19 cellular contexts compared by ENCODE assay signal in genomic region chr7:42096262-42096661, GRCh38.
A peak's percentile ranks its signal among the peaks of the same experiment; 100 is the strongest.
DNase-seq lines count a peak whose midpoint lies in the region; ATAC-seq and TF ChIP-seq lines count a peak whose summit lies in the region.
"Had no signal": no experiment of that assay in that cellular context is flagged by ENCODE, and none has a peak within 500 bp of the region (broad histone marks: within the 10 kb centered on the region; RNA-seq: fewer than 3 reads in every experiment).

No MANE protein-coding gene starts in this region.

- CTCF ChIA-PET in AG04450 (lab: Charles Lee) = interaction anchor here (1.1 kb wide), 1 partner anchor 156 kb away, joined by 3 read pairs; no protein-coding TSS in a partner anchor

- H3K4me3 Mint-ChIP-seq in osteocyte (ENCODE audit: unreplicated experiment) = no peak overlapping the region
- H3K4me3 Mint-ChIP-seq in naive thymus-derived CD8-positive, alpha-beta T cell = no peak overlapping the region
- H3K4me3 Mint-ChIP-seq: activated naive CD4-positive, alpha-beta T cell treated with anti-CD3 and anti-CD28 coated beads for 36 hours; stimulated activated effector memory CD8-positive, alpha-beta T cell treated with anti-CD3 and anti-CD28 coated beads, Interleukin-12 subunit alpha, Interleukin-12 subunit beta, amount 100 ng/mL, for 72 hours had no signal

- no peak overlapping the region for H3K4me3 ChIP-seq in AG04450 (ENCODE audit: low read depth, low read length)
- H3K4me3 ChIP-seq in NT2/D1 (ENCODE audit: insufficient read length, low read depth) = no peak overlapping the region
- no peak overlapping the region for H3K4me3 ChIP-seq in gastroesophageal sphincter
- H3K4me3 ChIP-seq: tibial artery had no signal

- WGBS in gastroesophageal sphincter (ENCODE audit: low coverage in 1 of 2), 2 donors = 58 to 80% methylated on average over 1 to 5 of the region's 8 CpGs

- peak overlapping the region; percentile 62 for H3K27ac Mint-ChIP-seq in osteocyte (ENCODE audit: unreplicated experiment)
- no peak overlapping the region for H3K27ac Mint-ChIP-seq in naive thymus-derived CD8-positive, alpha-beta T cell
- H3K27ac Mint-ChIP-seq: activated naive CD4-positive, alpha-beta T cell treated with anti-CD3 and anti-CD28 coated beads for 36 hours; stimulated activated effector memory CD8-positive, alpha-beta T cell treated with anti-CD3 and anti-CD28 coated beads, Interleukin-12 subunit alpha, Interleukin-12 subunit beta, amount 100 ng/mL, for 72 hours had no signal

- no peaks in the 10 kb centered on the region for H3K27me3 Mint-ChIP-seq in osteocyte (ENCODE audit: unreplicated experiment)
- H3K27me3 Mint-ChIP-seq in naive thymus-derived CD8-positive, alpha-beta T cell = peaks cover 0 to 19% (median 2%) of the 10 kb centered on the region in 5 donors

- H3K27me3 ChIP-seq in AG04450 (ENCODE audit: control insufficient read depth, insufficient read depth, low read length) (no peaks in the 10 kb centered on the region), NT2/D1 (ENCODE audit: insufficient read depth, insufficient read length) (no peaks in the 10 kb centered on the region), gastroesophageal sphincter (no peaks in the 10 kb centered on the region)
- H3K27me3 ChIP-seq: foreskin keratinocyte, tibial artery had no signal

- H3K4me1 Mint-ChIP-seq in osteocyte (ENCODE audit: unreplicated experiment) = peaks cover 58% of the 10 kb centered on the region
- H3K4me1 Mint-ChIP-seq in naive thymus-derived CD8-positive, alpha-beta T cell = no peaks in the 10 kb centered on the region
- H3K4me1 Mint-ChIP-seq: stimulated activated effector memory CD8-positive, alpha-beta T cell treated with anti-CD3 and anti-CD28 coated beads, Interleukin-12 subunit alpha, Interleukin-12 subunit beta, amount 100 ng/mL, for 72 hours had no signal

- peak overlapping the region; percentile 53 for H3K9ac ChIP-seq in NT2/D1 (ENCODE audit: insufficient read length, low read depth)

- no peaks in the 10 kb centered on the region for H3K9me3 Mint-ChIP-seq in osteocyte (ENCODE audit: unreplicated experiment)
- H3K9me3 Mint-ChIP-seq in naive thymus-derived CD8-positive, alpha-beta T cell = peaks cover 0 to 13% (median 0%) of the 10 kb centered on the region in 9 donors
- H3K9me3 Mint-ChIP-seq: activated naive CD4-positive, alpha-beta T cell treated with anti-CD3 and anti-CD28 coated beads for 36 hours; stimulated activated effector memory CD8-positive, alpha-beta T cell treated with anti-CD3 and anti-CD28 coated beads, Interleukin-12 subunit alpha, Interleukin-12 subunit beta, amount 100 ng/mL, for 72 hours had no signal

- peak overlapping the region; percentile 70 for H3K27ac ChIP-seq in AG04450 (ENCODE audit: low read depth, low read length)
- peak overlapping the region in 3 of 4 donors; percentile 66 to 72 (median 71) for H3K27ac ChIP-seq in gastroesophageal sphincter
- H3K27ac ChIP-seq: foreskin keratinocyte, tibial artery had no signal

- H3K36me3 ChIP-seq in NT2/D1 (ENCODE audit: insufficient read depth, insufficient read length, low read length) = peaks cover 9% of the 10 kb centered on the region
- peaks cover 0 to 4% of the 10 kb centered on the region in 2 donors for H3K36me3 ChIP-seq in gastroesophageal sphincter
- H3K36me3 ChIP-seq: tibial artery had no signal

- no peak for TF ChIP-seq EP300 in gastroesophageal sphincter (IDR thresholded peaks at IDR 0.05)

- ATAC-seq in gastroesophageal sphincter (no peak), GM19463 (IDR thresholded peaks at IDR 0.05; ENCODE audit: unreplicated experiment) (no peak), HG02588 (IDR thresholded peaks at IDR 0.05; ENCODE audit: unreplicated experiment) (no peak), HG03135 (IDR thresholded peaks at IDR 0.05; ENCODE audit: unreplicated experiment) (no peak)
- ATAC-seq in naive thymus-derived CD8-positive, alpha-beta T cell = no peak
- ATAC-seq: foreskin keratinocyte; HepG2; stimulated activated effector memory CD8-positive, alpha-beta T cell treated with anti-CD3 and anti-CD28 coated beads, Interleukin-12 subunit alpha, Interleukin-12 subunit beta, amount 100 ng/mL, for 72 hours had no signal

- DNase-seq in AG04450 (ENCODE audit: low read depth, low spot score) (no peak), NT2/D1 (ENCODE audit: low read depth, low spot score) (no peak), osteocyte (ENCODE audit: extremely low spot score, unreplicated experiment) (no peak)
- DNase-seq in naive thymus-derived CD8-positive, alpha-beta T cell = no peak
- DNase-seq: activated CD4-positive, alpha-beta T cell treated with anti-CD3 and anti-CD28 coated beads, Interleukin-2, amount 50 U/mL, for 48 hours; activated naive CD4-positive, alpha-beta T cell treated with anti-CD3 and anti-CD28 coated beads for 36 hours; activated T-cell treated with anti-CD3 and anti-CD28 coated beads, Interleukin-2, amount 50 U/mL, for 1 hour; anterior cingulate cortex; foreskin keratinocyte; NCI-H1930; NCI-H446 treated with DMSO at 0.1 percent for 48 hours; SHP77 had no signal

- H3K36me3 Mint-ChIP-seq in osteocyte (ENCODE audit: unreplicated experiment) = peaks cover 3% of the 10 kb centered on the region
- no peaks in the 10 kb centered on the region for H3K36me3 Mint-ChIP-seq in naive thymus-derived CD8-positive, alpha-beta T cell
- H3K36me3 Mint-ChIP-seq: stimulated activated effector memory CD8-positive, alpha-beta T cell treated with anti-CD3 and anti-CD28 coated beads, Interleukin-12 subunit alpha, Interleukin-12 subunit beta, amount 100 ng/mL, for 72 hours had no signal

- POLR2A ChIA-PET in AG04450 (lab: Yijun Ruan, JAX) = no interaction called here
- POLR2A ChIA-PET in naive thymus-derived CD8-positive, alpha-beta T cell (lab: Charles Lee) = no interaction called here

- TF ChIP-seq CTCF in AG04450 (IDR thresholded peaks at IDR 0.05; ENCODE audit: low read depth, low read length) (no peak), gastroesophageal sphincter (IDR thresholded peaks at IDR 0.05) (no peak), osteocyte (IDR thresholded peaks at IDR 0.05) (no peak)

- no peak for TF ChIP-seq POLR2A in gastroesophageal sphincter (IDR thresholded peaks at IDR 0.05)

- H3K4me1 ChIP-seq in NT2/D1 (ENCODE audit: insufficient read depth, insufficient read length) = peaks cover 20% of the 10 kb centered on the region
- peaks cover 3 to 55% (median 25%) of the 10 kb centered on the region in 3 donors for H3K4me1 ChIP-seq in gastroesophageal sphincter

- H3K9me3 ChIP-seq in AG04450 (ENCODE audit: control insufficient read depth, insufficient read depth, low read length) = no peaks in the 10 kb centered on the region
- peaks cover 7% of the 10 kb centered on the region; the same call in 1 of the 2 replicates for H3K9me3 ChIP-seq in NT2/D1 (ENCODE audit: insufficient read depth, low read length)
- no peaks in the 10 kb centered on the region for H3K9me3 ChIP-seq in gastroesophageal sphincter
- H3K9me3 ChIP-seq: tibial artery had no signal
